ENCODE assay signal across 2 cellular contexts in the genomic region with DNA sequence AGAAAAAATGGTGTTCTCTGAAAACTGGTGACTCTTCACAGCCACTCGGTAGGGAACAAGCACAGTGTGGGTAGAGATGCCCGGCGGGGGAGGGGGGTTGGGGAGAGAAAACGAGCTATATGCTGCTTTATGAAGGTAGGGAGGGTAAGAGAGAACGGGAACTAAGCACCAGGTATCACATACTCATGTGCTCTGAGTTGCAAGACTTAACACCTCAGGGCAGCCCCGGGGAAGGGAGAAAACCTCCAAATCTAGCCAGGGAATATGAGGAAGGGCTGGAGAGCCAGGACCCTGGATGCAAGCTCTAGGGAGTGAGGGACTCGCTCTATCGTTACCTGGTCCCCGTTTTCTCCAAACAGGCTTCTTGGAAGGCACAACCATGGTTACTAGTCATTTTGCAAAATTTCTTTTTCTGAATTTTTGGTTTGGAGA.
TF ChIP-seq lines count a peak whose summit lies in the region.

No MANE protein-coding gene starts in this region.

TF ChIP-seq in GM12891, 5 proteins besides CTCF, POLR2A, EP300 and RAD21 (continued from another document):
- TF ChIP-seq TAF1 (IDR thresholded peaks at IDR 0.05; ENCODE audit: low read depth, low read length) (no peak), PAX5 (IDR thresholded peaks at IDR 0.05; ENCODE audit: insufficient read depth, low read length, severe bottlenecking) (no peak)

TF ChIP-seq in endothelial cell of umbilical vein, 7 proteins besides CTCF, POLR2A, EP300 and RAD21 (continued from another document):
- TF ChIP-seq MYC (IDR thresholded peaks at IDR 0.05; ENCODE audit: low read depth, low read length) = no peak
